In genomic region chr7:98810166-98810802, GRCh38 we compare ENCODE assay signal across 16 cellular contexts. TPM values are rescaled to one million over a fixed set of nuclear protein-coding genes. Genes with fewer than 3 reads are reported as not detected.
DNase-seq lines count a peak whose midpoint lies in the region; ATAC-seq lines count a peak whose summit lies in the region.
"Had no signal": no experiment of that assay in that cellular context is flagged by ENCODE, and none has a peak within 500 bp of the region (broad histone marks: within the 10 kb centered on the region; RNA-seq: fewer than 3 reads in every experiment).

No MANE protein-coding gene starts in this region.

- H2BK120ac ChIP-seq in mesenchymal stem cell (ENCODE audit: low read depth, low read length): no peak overlapping the region

- no peak overlapping the region for H3K4me2 ChIP-seq in mesenchymal stem cell (ENCODE audit: low read length, poor library complexity, severe bottlenecking)
- H3K4me2 ChIP-seq: hepatocyte had no signal

- no peak overlapping the region for H4K8ac ChIP-seq in mesenchymal stem cell (ENCODE audit: low read length)

- peak; percentile 66 for DNase-seq in NCI-H2227 (lab: John Stamatoyannopoulos, UW; ENCODE audit: unreplicated experiment)
- DNase-seq in cerebellar cortex (ENCODE audit: low spot score): peak; percentile 15
- DNase-seq in superior temporal gyrus (ENCODE audit: extremely low spot score): peak; percentile 12
- DNase-seq in mesenchymal stem cell: no peak
- DNase-seq: activated CD4-positive, CD25-positive, alpha-beta regulatory T cell treated with anti-CD3 and anti-CD28 coated beads, Interleukin-2, amount 50 U/mL, for 72 hours; activated T-cell treated with anti-CD3 and anti-CD28 coated beads, Interleukin-2, amount 50 U/mL, for 24 hours; CD4-positive, CD25-positive, alpha-beta regulatory T cell; IMR-90; left colon; naive B cell; NCI-H146; right cardiac atrium had no signal

- no peak overlapping the region for H3K23ac ChIP-seq in mesenchymal stem cell (ENCODE audit: low read length in 2 of 2)

- H2AFZ ChIP-seq in mesenchymal stem cell (ENCODE audit: low read depth, low read length): no peak overlapping the region
- H2AFZ ChIP-seq: hepatocyte had no signal

- H2BK12ac ChIP-seq in mesenchymal stem cell (ENCODE audit: low read length in 2 of 2): no peak overlapping the region

- no peak overlapping the region for H2AK5ac ChIP-seq in mesenchymal stem cell (ENCODE audit: low read length, severe bottlenecking)

- no peak overlapping the region for H4K91ac ChIP-seq in mesenchymal stem cell (ENCODE audit: low read length)

- 69% methylated on average over 9 of the region's 9 CpGs for WGBS in HUES64
- WGBS in mesenchymal stem cell: 71% methylated on average over 7 of the region's 9 CpGs

- no peaks in the 10 kb centered on the region for H3K27me3 ChIP-seq in HUES64 (ENCODE audit: insufficient read depth, low read length)
- H3K27me3 ChIP-seq in mesenchymal stem cell (ENCODE audit: control insufficient read depth in 1 of 2, insufficient read depth in 1 of 2, low read length in 2 of 2): peaks cover 0 to 30% of the 10 kb centered on the region in 2 experiments
- H3K27me3 ChIP-seq: hepatocyte had no signal

- H3K36me3 ChIP-seq in HUES64 (ENCODE audit: insufficient read depth, low read length) (no peaks in the 10 kb centered on the region), mesenchymal stem cell (ENCODE audit: control insufficient read depth in 1 of 2, insufficient read depth in 2 of 2, low read depth in 1 of 2, low read length in 2 of 2) (no peaks in the 10 kb centered on the region)

- H3K4me1 ChIP-seq in HUES64 (ENCODE audit: insufficient read depth, low read length) (no peaks in the 10 kb centered on the region), mesenchymal stem cell (ENCODE audit: control insufficient read depth, insufficient read depth, low read depth, low read length) (no peaks in the 10 kb centered on the region)

- H3K4me3 ChIP-seq in HUES64 (ENCODE audit: low read length) (no peak overlapping the region), mesenchymal stem cell (ENCODE audit: insufficient read depth in 1 of 2, low read depth in 1 of 2, low read length in 2 of 2) (no peak overlapping the region)
- H3K4me3 ChIP-seq: hepatocyte had no signal

- H3K18ac ChIP-seq in mesenchymal stem cell (ENCODE audit: low read depth in 1 of 2, low read length in 2 of 2): no peak overlapping the region

- no peaks in the 10 kb centered on the region for H3K79me1 ChIP-seq in mesenchymal stem cell (replicated peaks; ENCODE audit: low read length, poor library complexity, severe bottlenecking)

- no peak for ATAC-seq in HG02678 (IDR thresholded peaks at IDR 0.05; ENCODE audit: unreplicated experiment)
- ATAC-seq in HG03280 (IDR thresholded peaks at IDR 0.05; ENCODE audit: unreplicated experiment): no peak
- ATAC-seq: left colon, right cardiac atrium had no signal

- H3K14ac ChIP-seq in mesenchymal stem cell (ENCODE audit: low read length in 2 of 2): no peak overlapping the region

- H3K9me3 ChIP-seq in HUES64 (ENCODE audit: insufficient read depth, low read depth, low read length): no peaks in the 10 kb centered on the region
- no peaks in the 10 kb centered on the region for H3K9me3 ChIP-seq in mesenchymal stem cell (ENCODE audit: control insufficient read depth, low read length)

- H3K27ac ChIP-seq in HUES64 (ENCODE audit: low read depth, low read length) (peak overlapping the region; percentile 68; the same call in 1 of the 2 replicates), mesenchymal stem cell (ENCODE audit: low read length, poor library complexity, severe bottlenecking) (no peak overlapping the region)
- H3K27ac ChIP-seq: hepatocyte had no signal

- no peak overlapping the region for H2BK5ac ChIP-seq in mesenchymal stem cell (ENCODE audit: low read depth, low read length, poor library complexity, severe bottlenecking)

- H3K4ac ChIP-seq in mesenchymal stem cell (ENCODE audit: low read depth in 1 of 2, low read length in 2 of 2): no peak overlapping the region

- H2BK15ac ChIP-seq in mesenchymal stem cell (ENCODE audit: low read depth, poor library complexity, severe bottlenecking): no peak overlapping the region

- H3K9ac ChIP-seq in HUES64 (ENCODE audit: low read depth, low read length) (no peak overlapping the region), mesenchymal stem cell (ENCODE audit: low read length) (no peak overlapping the region)

RNA-seq across cellular contexts. Expression of gene TMEM130, which starts 59.5 kb away (rescaled TPM):
- polyA plus RNA-seq in HUES64 (2013, experiment 1 of 2): 0.90 TPM
- 1.8 TPM for polyA plus RNA-seq in HUES64 (2013, experiment 2 of 2)
- polyA plus RNA-seq in mesenchymal stem cell (2013, experiment 1 of 2): 0.54 TPM
- polyA plus RNA-seq in mesenchymal stem cell (2013, experiment 2 of 2): 0.32 TPM
- polyA plus RNA-seq: CD4-positive, CD25-positive, alpha-beta regulatory T cell had no signal
